Comparison of ENCODE assay signal across 4 cellular contexts in the genomic region with DNA sequence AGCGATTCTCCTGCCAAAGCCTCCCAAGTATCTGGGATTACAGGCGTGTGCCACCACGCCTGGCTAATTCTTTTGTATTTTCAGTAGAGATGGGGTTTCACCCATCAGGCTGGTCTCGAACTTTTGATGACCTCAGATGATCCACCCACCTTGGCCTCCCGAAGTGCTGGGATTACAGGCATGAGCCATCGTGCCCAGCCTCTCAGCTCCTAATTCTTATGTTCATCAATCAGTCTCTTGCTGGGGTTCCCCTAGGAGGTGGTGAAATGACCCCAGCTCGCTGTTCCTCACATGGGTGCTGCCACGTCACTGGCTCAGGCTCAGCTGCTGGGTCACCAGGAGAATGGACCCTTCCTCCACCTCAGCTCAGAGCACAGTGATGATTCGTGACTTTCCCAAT. TPM values are rescaled to one million over a fixed set of nuclear protein-coding genes. Genes with fewer than 3 reads are reported as not detected.
"Had no signal": no experiment of that assay in that cellular context is flagged by ENCODE, and none has a peak within 500 bp of the region (broad histone marks: within the 10 kb centered on the region; RNA-seq: fewer than 3 reads in every experiment).

Gene RFPL3, plus strand, starts transcription at position 301 of the 400 bp plus-strand sequence. CDS start 205 bp downstream, outside the sequence.

RNA-seq across cellular contexts. Expression of gene RFPL3, which starts in this region (rescaled TPM):
- total RNA-seq: GM23248, H9, HT-29 had no signal
- polyA plus RNA-seq: GM23248, IgD-negative memory B cell had no signal
